ENCODE assay signal across 8 cellular contexts in genomic region chr10:12130237-12130872, GRCh38. TPM values are rescaled to one million over a fixed set of nuclear protein-coding genes. Genes with fewer than 3 reads are reported as not detected.
DNase-seq lines count a peak whose midpoint lies in the region; ATAC-seq, FAIRE-seq and TF ChIP-seq lines count a peak whose summit lies in the region.

No MANE protein-coding gene starts in this region.

- intact Hi-C loops in left cardiac atrium (cut with DNase I), result no loop called here

- H4K91ac ChIP-seq in trophoblast cell (ENCODE audit: low read depth, low read length), result no peak overlapping the region

- H3K18ac ChIP-seq in trophoblast cell (ENCODE audit: low read length), result no peak overlapping the region

- peaks cover 9% of the 10 kb centered on the region for H3K36me3 ChIP-seq in OCI-LY1 (ENCODE audit: insufficient read depth, low read length)
- peaks cover 0 to 2% of the 10 kb centered on the region in 2 experiments for H3K36me3 ChIP-seq in trophoblast cell (ENCODE audit: control insufficient read depth in 1 of 2, insufficient read depth in 2 of 2, low read length in 2 of 2)

- H3K9me3 ChIP-seq in OCI-LY1 (ENCODE audit: low read length), result no peaks in the 10 kb centered on the region
- H3K9me3 ChIP-seq in trophoblast cell (ENCODE audit: insufficient read depth, low read depth, low read length), result no peaks in the 10 kb centered on the region

- no peaks in the 10 kb centered on the region for H3K27me3 ChIP-seq in OCI-LY1 (ENCODE audit: insufficient read depth, low read length)
- no peaks in the 10 kb centered on the region for H3K27me3 ChIP-seq in trophoblast cell (ENCODE audit: insufficient read depth, low read length)

- no peaks in the 10 kb centered on the region for H3F3A ChIP-seq in OCI-LY1 (ENCODE audit: insufficient read depth, low read length)

- TF ChIP-seq CTCF in D721Med (IDR thresholded peaks at IDR 0.05; ENCODE audit: insufficient read depth, missing control alignments) (peak; percentile 41), OCI-LY1 (IDR thresholded peaks at IDR 0.05; ENCODE audit: low read length) (peak; percentile 75)

- H3K27ac ChIP-seq in OCI-LY1 (ENCODE audit: low read depth, low read length, poor library complexity, severe bottlenecking), result no peak overlapping the region
- no peak overlapping the region for H3K27ac ChIP-seq in trophoblast cell (ENCODE audit: low read depth, low read length)

- no peak overlapping the region for H3K4ac ChIP-seq in trophoblast cell (ENCODE audit: low read depth, low read length)

- peaks cover 12% of the 10 kb centered on the region for H3K4me1 ChIP-seq in OCI-LY1 (ENCODE audit: insufficient read depth, low read length, severe bottlenecking)
- peaks cover 0 to 6% of the 10 kb centered on the region in 2 experiments for H3K4me1 ChIP-seq in trophoblast cell (ENCODE audit: control insufficient read depth in 1 of 2, insufficient read depth in 2 of 2, low read length in 2 of 2)

- H4K12ac ChIP-seq in trophoblast cell (ENCODE audit: low read depth, low read length), result no peak overlapping the region

- no peak overlapping the region for H2AK5ac ChIP-seq in trophoblast cell (ENCODE audit: low read length)

- H3K23ac ChIP-seq in trophoblast cell (ENCODE audit: low read length), result no peak overlapping the region

- H2AFZ ChIP-seq in OCI-LY1 (ENCODE audit: low read length) (no peak overlapping the region), trophoblast cell (ENCODE audit: insufficient read depth, low read length, poor library complexity) (no peak overlapping the region)

- H3K79me2 ChIP-seq in OCI-LY1 (ENCODE audit: insufficient read depth, low read length), result no peaks in the 10 kb centered on the region
- peaks cover 5% of the 10 kb centered on the region for H3K79me2 ChIP-seq in trophoblast cell (ENCODE audit: control insufficient read depth, insufficient read depth, low read length, poor library complexity)

- H2BK12ac ChIP-seq in trophoblast cell (ENCODE audit: low read length), result no peak overlapping the region

- DNase-seq in D721Med (ENCODE audit: insufficient read length, low spot score) (no peak), GM19239 (ENCODE audit: insufficient read length, low spot score) (peak; percentile 34), amniotic stem cell (lab: John Stamatoyannopoulos, UW) (peak; percentile 32), left cardiac atrium (no peak), trophoblast cell (peak in 1 of 2 donors; percentile 46), NCI-H774 (lab: John Stamatoyannopoulos, UW) (no peak)

- no peak for FAIRE-seq in D721Med (lab: Jason Lieb, UNC)
- peak; percentile 91 for FAIRE-seq in GM19239 (lab: Jason Lieb, UNC)

- no peaks in the 10 kb centered on the region for H3K9me2 ChIP-seq in OCI-LY1 (ENCODE audit: low read depth, low read length)

- no CpG with 5 or more reads among the region's 11 CpGs for WGBS in trophoblast cell (ENCODE audit: extremely low coverage, insufficient coverage, insufficient read length)

- no peak overlapping the region for H4K8ac ChIP-seq in trophoblast cell (ENCODE audit: low read depth, low read length)

- peaks cover 5% of the 10 kb centered on the region for H3K79me1 ChIP-seq in trophoblast cell (ENCODE audit: low read length)

- ATAC-seq in HG03575 (IDR thresholded peaks at IDR 0.05; ENCODE audit: extremely low read depth, insufficient number of reproducible peaks, low FRiP score, unreplicated experiment), result peak; percentile 33
- ATAC-seq in left cardiac atrium, result peak; percentile 52 to 62

- no peak overlapping the region for H2BK120ac ChIP-seq in trophoblast cell (ENCODE audit: insufficient read depth, low read length, poor library complexity)

- H2BK5ac ChIP-seq in trophoblast cell (ENCODE audit: low read depth, low read length, poor library complexity), result no peak overlapping the region

- H4K20me1 ChIP-seq in OCI-LY1 (ENCODE audit: insufficient read depth, low read length), result no peaks in the 10 kb centered on the region

- peak overlapping the region; percentile 86 for H3K4me2 ChIP-seq in OCI-LY1 (ENCODE audit: low read length)
- H3K4me2 ChIP-seq in trophoblast cell (ENCODE audit: low read length), result peak overlapping the region; percentile 99

- H3K4me3 ChIP-seq in OCI-LY1 (ENCODE audit: low read depth, low read length, poor library complexity, severe bottlenecking) (peak overlapping the region; percentile 73), trophoblast cell (ENCODE audit: low read depth, low read length) (no peak overlapping the region)

- H3K9ac ChIP-seq in OCI-LY1 (ENCODE audit: low read length) (peak overlapping the region; percentile 63), trophoblast cell (ENCODE audit: low read length) (no peak overlapping the region)

- H3K14ac ChIP-seq in trophoblast cell (ENCODE audit: low read length), result no peak overlapping the region

RNA-seq across cellular contexts. Expression of gene SEC61A2, which starts 0.9 kb away (rescaled TPM):
- 10 to 100 TPM; 11.4 to 13.8 TPM for total RNA-seq in left cardiac atrium
- polyA plus RNA-seq in trophoblast cell (2013), result 9.5 and 9.9 TPM in 2 replicates

Comparison
In these comparisons a context has a peak if more than half of its experiments do, and no peak if none do; other contexts are left out.
1. DNase-seq: peak in GM19239 (single experiment) and amniotic stem cell (single experiment); none in D721Med (single experiment), left cardiac atrium (single experiment) and NCI-H774 (single experiment).